In genomic region chr14:61527325-61528100, GRCh38 we compare ENCODE assay signal across 8 cellular contexts.
DNase-seq lines count a peak whose midpoint lies in the region; ATAC-seq and TF ChIP-seq lines count a peak whose summit lies in the region.

No MANE protein-coding gene starts in this region.

- H3K36me3 ChIP-seq in hepatocyte (replicated peaks; ENCODE audit: insufficient read depth, low read depth) (no peaks in the 10 kb centered on the region), thoracic aorta (no peaks in the 10 kb centered on the region)

- H3K4me3 Mint-ChIP-seq in activated CD4-positive, alpha-beta T cell treated with anti-CD3 and anti-CD28 coated beads for 36 hours = peak overlapping the region; percentile 4
- H3K4me3 Mint-ChIP-seq in activated CD8-positive, alpha-beta T cell treated with anti-CD3 and anti-CD28 coated beads, Interleukin-2, amount 10 ng/mL, durations not matched to agents 7 days and 5 days = no peak overlapping the region

- no peaks in the 10 kb centered on the region for H3K9me2 ChIP-seq in hepatocyte (replicated peaks; ENCODE audit: insufficient read depth)

- H3K27me3 ChIP-seq in hepatocyte = no peaks in the 10 kb centered on the region
- H3K27me3 ChIP-seq in thoracic aorta (replicated peaks; ENCODE audit: insufficient read depth) = no peaks in the 10 kb centered on the region

- H3K36me3 Mint-ChIP-seq in activated CD4-positive, alpha-beta T cell treated with anti-CD3 and anti-CD28 coated beads for 36 hours (ENCODE audit: low read depth) = peaks cover 50% of the 10 kb centered on the region
- peaks cover 83% of the 10 kb centered on the region for H3K36me3 Mint-ChIP-seq in activated CD8-positive, alpha-beta T cell treated with anti-CD3 and anti-CD28 coated beads, Interleukin-2, amount 10 ng/mL, durations not matched to agents 7 days and 5 days (ENCODE audit: low read depth)

- no peak for TF ChIP-seq CTCF in hepatocyte (IDR thresholded peaks at IDR 0.05; ENCODE audit: poor library complexity)
- no peak for TF ChIP-seq CTCF in thoracic aorta (IDR thresholded peaks at IDR 0.05)

- DNase-seq in activated CD4-positive, alpha-beta T cell treated with anti-CD3 and anti-CD28 coated beads for 36 hours = no peak
- no peak for DNase-seq in activated CD4-positive, alpha-beta T cell treated with anti-CD3 and anti-CD28 coated beads for 4 hours
- no peak for DNase-seq in activated CD8-positive, alpha-beta T cell treated with anti-CD3 and anti-CD28 coated beads, Interleukin-2, amount 10 ng/mL, durations not matched to agents 7 days and 5 days
- DNase-seq in hepatocyte (ENCODE audit: low spot score) = peak; percentile 61
- DNase-seq in thoracic aorta (ENCODE audit: low spot score) = no peak
- no peak for DNase-seq in mesenteric fat pad (ENCODE audit: low spot score)

- H3K27ac ChIP-seq in hepatocyte (peak overlapping the region; percentile 63), thoracic aorta (peak overlapping the region; percentile 88 to 89)

- H3K9me3 ChIP-seq in hepatocyte (ENCODE audit: low read depth) (no peaks in the 10 kb centered on the region), thoracic aorta (no peaks in the 10 kb centered on the region)

- H3K4me1 Mint-ChIP-seq in activated CD4-positive, alpha-beta T cell treated with anti-CD3 and anti-CD28 coated beads for 36 hours = peaks cover 92% of the 10 kb centered on the region
- H3K4me1 Mint-ChIP-seq in activated CD8-positive, alpha-beta T cell treated with anti-CD3 and anti-CD28 coated beads, Interleukin-2, amount 10 ng/mL, durations not matched to agents 7 days and 5 days (ENCODE audit: low read depth) = peaks cover 94% of the 10 kb centered on the region

- peaks cover 5% of the 10 kb centered on the region for H3K9me3 Mint-ChIP-seq in activated CD4-positive, alpha-beta T cell treated with anti-CD3 and anti-CD28 coated beads for 36 hours (ENCODE audit: low read depth)
- no peaks in the 10 kb centered on the region for H3K9me3 Mint-ChIP-seq in activated CD8-positive, alpha-beta T cell treated with anti-CD3 and anti-CD28 coated beads, Interleukin-2, amount 10 ng/mL, durations not matched to agents 7 days and 5 days (ENCODE audit: insufficient read depth)

- POLR2A ChIA-PET in activated CD4-positive, alpha-beta T cell treated with anti-CD3 and anti-CD28 coated beads for 36 hours (lab: Charles Lee) = no interaction called here
- POLR2A ChIA-PET in activated CD8-positive, alpha-beta T cell treated with anti-CD3 and anti-CD28 coated beads, Interleukin-2, amount 10 ng/mL, durations not matched to agents 7 days and 5 days (lab: Charles Lee) = no interaction called here

- no peaks in the 10 kb centered on the region for H3K79me2 ChIP-seq in hepatocyte

- CTCF ChIA-PET in activated CD4-positive, alpha-beta T cell treated with anti-CD3 and anti-CD28 coated beads for 36 hours (lab: Charles Lee) = interaction anchor here (0.6 to 0.7 kb wide), 2 partner anchors 10 to 198 kb away, joined by 3 read pairs; no protein-coding TSS in a partner anchor
- CTCF ChIA-PET in activated CD8-positive, alpha-beta T cell treated with anti-CD3 and anti-CD28 coated beads, Interleukin-2, amount 10 ng/mL, durations not matched to agents 7 days and 5 days (lab: Charles Lee) = interaction anchor here (6.1 kb wide), 1 partner anchor 51 kb away, joined by 38 read pairs; no protein-coding TSS in a partner anchor

- H3K4me2 ChIP-seq in hepatocyte = peak overlapping the region; percentile 22

- H3K27ac Mint-ChIP-seq in activated CD4-positive, alpha-beta T cell treated with anti-CD3 and anti-CD28 coated beads for 36 hours = peak overlapping the region; percentile 86
- peak overlapping the region; percentile 86 for H3K27ac Mint-ChIP-seq in activated CD8-positive, alpha-beta T cell treated with anti-CD3 and anti-CD28 coated beads, Interleukin-2, amount 10 ng/mL, durations not matched to agents 7 days and 5 days

- intact Hi-C loops in activated CD4-positive, alpha-beta T cell treated with anti-CD3 and anti-CD28 coated beads for 36 hours (cut with DNase I, micrococcal nuclease) = loop anchor here (2.0 to 5.0 kb wide), 3 partner anchors 35 to 200 kb away; no protein-coding TSS in a partner anchor

- ATAC-seq in activated CD4-positive, alpha-beta T cell treated with anti-CD3 and anti-CD28 coated beads for 36 hours = peak; percentile 6
- ATAC-seq in activated CD8-positive, alpha-beta T cell treated with anti-CD3 and anti-CD28 coated beads, Interleukin-2, amount 10 ng/mL, durations not matched to agents 7 days and 5 days = no peak
- ATAC-seq in thoracic aorta (ENCODE audit: insufficient number of reproducible peaks, low FRiP score, low read depth) = no peak
- ATAC-seq in HG03342 (IDR thresholded peaks at IDR 0.05; ENCODE audit: unreplicated experiment) = no peak
- no peak for ATAC-seq in HG02970 (IDR thresholded peaks at IDR 0.05; ENCODE audit: low FRiP score, unreplicated experiment)

- H4K20me1 ChIP-seq in hepatocyte (ENCODE audit: insufficient read depth, poor library complexity, severe bottlenecking) = no peaks in the 10 kb centered on the region

- H3K4me3 ChIP-seq in hepatocyte = no peak overlapping the region
- H3K4me3 ChIP-seq in thoracic aorta = no peak overlapping the region

- H3K27me3 Mint-ChIP-seq in activated CD4-positive, alpha-beta T cell treated with anti-CD3 and anti-CD28 coated beads for 36 hours = no peaks in the 10 kb centered on the region
- no peaks in the 10 kb centered on the region for H3K27me3 Mint-ChIP-seq in activated CD8-positive, alpha-beta T cell treated with anti-CD3 and anti-CD28 coated beads, Interleukin-2, amount 10 ng/mL, durations not matched to agents 7 days and 5 days (ENCODE audit: low read depth)

- H2AFZ ChIP-seq in hepatocyte = peak overlapping the region; percentile 2

- peaks cover 33% of the 10 kb centered on the region for H3K4me1 ChIP-seq in hepatocyte (ENCODE audit: insufficient read depth)
- H3K4me1 ChIP-seq in thoracic aorta (ENCODE audit: control insufficient read depth in 1 of 2, low read depth in 2 of 2) = peaks cover 44 to 70% of the 10 kb centered on the region in 2 donors

- WGBS in hepatocyte (ENCODE audit: low lambda C conversion rate, missing lambda C conversion rate) = 60% methylated on average over 10 of the region's 10 CpGs
